ENCODE assay signal across 1 cellular context in genomic region chr17:56762144-56762543, GRCh38.
TF ChIP-seq lines count a peak whose summit lies in the region.

No MANE protein-coding gene starts in this region.

TF ChIP-seq in IMR-90, 13 proteins besides CTCF, POLR2A, EP300 and RAD21:
- no peak for TF ChIP-seq SMC3 (IDR thresholded peaks at IDR 0.05; ENCODE audit: low read depth, low read length)
- no peak for TF ChIP-seq FOS (IDR thresholded peaks at IDR 0.05; ENCODE audit: low read depth, low read length)
- no peak for TF ChIP-seq CHD1 (IDR thresholded peaks at IDR 0.05; ENCODE audit: low read depth, low read length)
- TF ChIP-seq MXI1 (IDR thresholded peaks at IDR 0.05; ENCODE audit: borderline replicate concordance, low read depth, low read length), result no peak
- no peak for TF ChIP-seq RFX5 (IDR thresholded peaks at IDR 0.05; ENCODE audit: low read depth, low read length)
